9 cellular contexts compared by ENCODE assay signal in the genomic region with DNA sequence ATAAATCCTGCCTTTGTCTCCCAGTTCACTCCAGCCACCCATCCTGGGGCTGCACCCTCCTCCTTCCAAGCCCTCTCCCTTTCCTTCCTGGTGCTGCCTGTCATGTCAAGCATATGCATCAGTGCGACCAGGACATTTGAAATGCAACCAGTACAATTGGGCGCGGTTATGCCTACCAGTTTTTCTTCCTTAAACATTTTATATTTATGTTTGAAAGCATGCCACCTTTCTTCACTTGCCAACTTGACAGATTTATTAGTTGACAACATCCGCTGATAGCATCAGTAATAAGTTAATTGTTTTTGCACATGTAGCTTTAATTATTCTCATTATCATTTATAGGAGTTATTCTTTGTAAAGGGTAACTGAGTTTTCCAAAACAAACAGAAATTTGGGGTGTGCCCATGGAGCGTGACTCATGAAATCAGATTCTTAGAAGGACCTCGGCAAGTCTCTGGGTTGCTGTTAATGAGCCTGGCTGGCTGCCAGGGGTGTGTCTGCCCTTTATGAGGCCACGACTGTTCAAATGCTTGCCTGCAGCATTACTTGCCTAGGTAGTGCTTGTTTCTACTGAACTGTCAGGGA. TPM values are rescaled to one million over a fixed set of nuclear protein-coding genes. Genes with fewer than 3 reads are reported as not detected.
DNase-seq lines count a peak whose midpoint lies in the region; ATAC-seq and TF ChIP-seq lines count a peak whose summit lies in the region.
"Had no signal": no experiment of that assay in that cellular context is flagged by ENCODE, and none has a peak within 500 bp of the region (broad histone marks: within the 10 kb centered on the region; RNA-seq: fewer than 3 reads in every experiment).

No MANE protein-coding gene starts in this region.

- H4K20me1 ChIP-seq in HCT116 (ENCODE audit: insufficient read depth) (no peaks in the 10 kb centered on the region), neural progenitor cell (ENCODE audit: low read depth) (no peaks in the 10 kb centered on the region)

- H3K27ac ChIP-seq in HCT116 (ENCODE audit: low read depth, low read length), result no peak overlapping the region
- H3K27ac ChIP-seq in neural progenitor cell, result no peak overlapping the region
- H3K27ac ChIP-seq in endodermal cell (ENCODE audit: low read depth, low read length), result no peak overlapping the region

- 14 to 20% methylated on average over 7 of the region's 7 CpGs for WGBS in lower leg skin, 2 donors
- WGBS in endodermal cell (ENCODE audit: insufficient coverage in 1 of 2, insufficient read length in 1 of 2), 2 experiments, result 76 to 87% methylated on average over 3 to 6 of the region's 7 CpGs

- H3K27me3 ChIP-seq in HCT116 (ENCODE audit: insufficient read depth, low read length), result no peaks in the 10 kb centered on the region; the same call in 1 of the 2 replicates
- no peaks in the 10 kb centered on the region for H3K27me3 ChIP-seq in neural progenitor cell
- no peaks in the 10 kb centered on the region for H3K27me3 ChIP-seq in endodermal cell (ENCODE audit: control insufficient read depth, insufficient read depth, low read length, poor library complexity, severe bottlenecking)

- H3K4me3 Mint-ChIP-seq in neural progenitor cell, result no peak overlapping the region
- no peak overlapping the region for H3K4me3 Mint-ChIP-seq in endodermal cell
- H3K4me3 Mint-ChIP-seq: IgD-negative memory B cell had no signal

- TF ChIP-seq RAD21 in HCT116 (IDR thresholded peaks at IDR 0.05; ENCODE audit: low read depth), result no peak

- CTCF ChIA-PET in HCT116 (lab: Charles Lee), result interaction anchor here (1.1 kb wide), 1 partner anchor 73 kb away, joined by 5 read pairs; no protein-coding TSS in a partner anchor

- TF ChIP-seq POLR2A in HCT116 (IDR thresholded peaks at IDR 0.05; ENCODE audit: borderline replicate concordance, extremely low read depth, insufficient read depth, insufficient read length) (no peak), lower leg skin (IDR thresholded peaks at IDR 0.05) (no peak)

- peak overlapping the region; percentile 66 for H3K4me2 ChIP-seq in HCT116 (ENCODE audit: low read length)
- H3K4me2 ChIP-seq in neural progenitor cell, result no peak overlapping the region

- ATAC-seq in HCT116 (peak; percentile 94), GM18858 (IDR thresholded peaks at IDR 0.05; ENCODE audit: unreplicated experiment) (no peak)

- H3K9ac ChIP-seq in HCT116 (ENCODE audit: low read length) (0 out of 2 replicates have a peak overlapping the region, but pooled peaks have one; percentile 4), neural progenitor cell (no peak overlapping the region), endodermal cell (ENCODE audit: extremely low read depth, low read length, poor library complexity, severe bottlenecking) (no peak overlapping the region)

- H2AFZ ChIP-seq in HCT116 (ENCODE audit: low read depth, low read length, poor library complexity, severe bottlenecking), result no peak overlapping the region
- H2AFZ ChIP-seq in neural progenitor cell (replicated peaks), result no peak overlapping the region

- H3K36me3 Mint-ChIP-seq in neural progenitor cell, result no peaks in the 10 kb centered on the region
- peaks cover 7% of the 10 kb centered on the region for H3K36me3 Mint-ChIP-seq in endodermal cell (ENCODE audit: low read depth)

- H3K27ac Mint-ChIP-seq in neural progenitor cell (no peak overlapping the region), endodermal cell (no peak overlapping the region)
- H3K27ac Mint-ChIP-seq: IgD-negative memory B cell had no signal

- peaks cover 5% of the 10 kb centered on the region for H3K27me3 Mint-ChIP-seq in neural progenitor cell (ENCODE audit: insufficient read depth, low read depth)
- H3K27me3 Mint-ChIP-seq in endodermal cell (ENCODE audit: insufficient read depth), result no peaks in the 10 kb centered on the region

- no peaks in the 10 kb centered on the region for H3K4me1 Mint-ChIP-seq in neural progenitor cell
- H3K4me1 Mint-ChIP-seq in endodermal cell, result peaks cover 18% of the 10 kb centered on the region
- H3K4me1 Mint-ChIP-seq: IgD-negative memory B cell had no signal

- H3K9me3 ChIP-seq in HCT116 (ENCODE audit: control insufficient read depth in 1 of 2, insufficient read depth in 1 of 2, low read depth in 1 of 2, low read length in 2 of 2), result no peaks in the 10 kb centered on the region
- H3K9me3 ChIP-seq in neural progenitor cell (ENCODE audit: low read depth), result no peaks in the 10 kb centered on the region
- peaks cover 32% of the 10 kb centered on the region for H3K9me3 ChIP-seq in endodermal cell (ENCODE audit: control insufficient read depth, low read length)

- intact Hi-C loops in HCT116 (cut with micrococcal nuclease), result no loop called here
- intact Hi-C loops in lower leg skin (cut with DNase I; ENCODE audit: low total_unique reads), result no loop called here

- BruUV-seq in HCT116 (replicated peaks; lab: Mats Ljungman, UMichigan), result no TSS peak

- H3K79me2 ChIP-seq in HCT116 (ENCODE audit: insufficient read depth, low read length) (no peaks in the 10 kb centered on the region), neural progenitor cell (ENCODE audit: low read depth) (no peaks in the 10 kb centered on the region)

- H3K9me2 ChIP-seq in HCT116 (ENCODE audit: insufficient read depth), result no peaks in the 10 kb centered on the region

- H3K4me1 ChIP-seq in HCT116 (ENCODE audit: control insufficient read depth in 1 of 2, insufficient read depth in 2 of 2, low read length in 2 of 2) (peaks cover 28 to 37% of the 10 kb centered on the region in 2 experiments), neural progenitor cell (no peaks in the 10 kb centered on the region), endodermal cell (ENCODE audit: control insufficient read depth, insufficient read depth, low read length) (no peaks in the 10 kb centered on the region)

- in situ Hi-C loops in astrocyte of the cerebellum (cut with HindIII; ENCODE audit: low sequenced_read_pairs), result no loop called here

- no peaks in the 10 kb centered on the region for H3F3A ChIP-seq in neural progenitor cell (ENCODE audit: low read depth)

- no peaks in the 10 kb centered on the region for H3K36me3 ChIP-seq in HCT116 (ENCODE audit: control insufficient read depth in 1 of 2, insufficient read depth in 2 of 2, low read length in 2 of 2)
- no peaks in the 10 kb centered on the region for H3K36me3 ChIP-seq in neural progenitor cell
- no peaks in the 10 kb centered on the region for H3K36me3 ChIP-seq in endodermal cell (ENCODE audit: control insufficient read depth, insufficient read depth, low read length)

- peaks cover 17% of the 10 kb centered on the region for H3K9me3 Mint-ChIP-seq in neural progenitor cell
- H3K9me3 Mint-ChIP-seq in endodermal cell, result peaks cover 39% of the 10 kb centered on the region

- TF ChIP-seq CTCF in HCT116 (IDR thresholded peaks at IDR 0.05 in 2 of 3, conservative IDR thresholded peaks at IDR 0.05 in 1 of 3; ENCODE audit: borderline replicate concordance in 1 of 3, insufficient read depth in 1 of 3, low read depth in 2 of 3, low read length in 2 of 3), result no peak
- TF ChIP-seq CTCF in astrocyte of the cerebellum (IDR thresholded peaks at IDR 0.05; ENCODE audit: low read depth, low read length, missing control alignments), result no peak
- TF ChIP-seq CTCF in lower leg skin (IDR thresholded peaks at IDR 0.05), result no peak
- no peak for TF ChIP-seq CTCF in neural progenitor cell (IDR thresholded peaks at IDR 0.05)
- TF ChIP-seq CTCF in endodermal cell (conservative IDR thresholded peaks at IDR 0.05), result no peak

- RAD21 ChIA-PET in HCT116 (lab: Charles Lee; ENCODE audit: low non-redundant PET in 1 of 2, low total read pairs in 2 of 2, uncharacterized antibody in 2 of 2, unreplicated experiment in 2 of 2), result no interaction called here

- peak; percentile 86 for DNase-seq in HCT116 (ENCODE audit: low read depth, low spot score)
- peak; percentile 87 for DNase-seq in NCI-H2171 treated with DMSO at 0.1 percent for 48 hours (lab: John Stamatoyannopoulos, UW)
- DNase-seq in astrocyte of the cerebellum (ENCODE audit: low read depth), result peak; percentile 87
- peak; percentile 81 to 95 for DNase-seq in lower leg skin (ENCODE audit: low spot score in 2 of 2)
- no peak for DNase-seq in neural progenitor cell (ENCODE audit: low spot score)
- no peak for DNase-seq in NCI-H524 treated with DMSO at 0.1 percent for 48 hours (lab: John Stamatoyannopoulos, UW)
- no peak for DNase-seq in endodermal cell

- POLR2A ChIA-PET in HCT116 (lab: Charles Lee), result interaction anchor here (0.6 kb wide), 1 partner anchor 16 kb away, joined by 3 read pairs; no protein-coding TSS in a partner anchor

- H3K4me3 ChIP-seq in HCT116 (replicated peaks in 1 of 2; ENCODE audit: low read depth in 1 of 2, low read length in 2 of 2), result peak overlapping the region in 1 of 2 experiments; percentile 30; a peak in 2 of 4 replicates
- no peak overlapping the region for H3K4me3 ChIP-seq in astrocyte of the cerebellum (ENCODE audit: low read depth, low read length)
- no peak overlapping the region for H3K4me3 ChIP-seq in lower leg skin (ENCODE audit: low read depth, poor library complexity, severe bottlenecking)
- H3K4me3 ChIP-seq in neural progenitor cell, result no peak overlapping the region
- H3K4me3 ChIP-seq in endodermal cell (ENCODE audit: low read length), result no peak overlapping the region

TF ChIP-seq in HCT116, 20 proteins besides CTCF, POLR2A, EP300 and RAD21 (continues in another document):
- TF ChIP-seq POLR2AphosphoS5 (IDR thresholded peaks at IDR 0.05; ENCODE audit: low read depth, low read length) (peak; percentile 59; the same call in 1 of the 2 replicates), YY1 (IDR thresholded peaks at IDR 0.05; ENCODE audit: extremely low read depth, insufficient replicate concordance, low read depth, low read length) (no peak), ELF1 (IDR thresholded peaks at IDR 0.05; ENCODE audit: borderline replicate concordance, low read depth) (no peak), JUND (IDR thresholded peaks at IDR 0.05) (peak; percentile 69), FOSL1 (IDR thresholded peaks at IDR 0.05; ENCODE audit: low read depth) (peak; percentile 71)
- TF ChIP-seq, protein P1, sequence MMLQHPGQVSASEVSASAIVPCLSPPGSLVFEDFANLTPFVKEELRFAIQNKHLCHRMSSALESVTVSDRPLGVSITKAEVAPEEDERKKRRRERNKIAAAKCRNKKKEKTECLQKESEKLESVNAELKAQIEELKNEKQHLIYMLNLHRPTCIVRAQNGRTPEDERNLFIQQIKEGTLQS (IDR thresholded peaks at IDR 0.05), result no peak

RNA-seq across cellular contexts. Expression of a gene that starts 32.8 kb away (rescaled TPM):
- not detected for total RNA-seq in HCT116 (2021; ENCODE audit: unreplicated experiment)
- polyA plus RNA-seq in HCT116 (2012), result not detected in 2 replicates
- under 1 TPM in 1 of 4 donors, not detected in 3; 0.47 TPM for total RNA-seq in lower leg skin
- total RNA-seq in neural progenitor cell (ENCODE audit: low replicate concordance), result not detected in 2 replicates
- not detected for total RNA-seq in endodermal cell
- not detected for polyA plus RNA-seq in endodermal cell (2013, experiment 1 of 2)
- polyA plus RNA-seq in endodermal cell (2013, experiment 2 of 2), result not detected
- polyA plus RNA-seq: IgD-negative memory B cell had no signal

RNA-seq across cellular contexts. Expression of a gene that starts 41.6 kb away (rescaled TPM):
- not detected for total RNA-seq in HCT116 (2021; ENCODE audit: unreplicated experiment)
- polyA plus RNA-seq in HCT116 (2012), result 0.08 TPM in 1 of 2 replicates, not detected in the other
- 100 to 1,000 TPM; 132 to 315 (median 147) TPM for total RNA-seq in lower leg skin
- total RNA-seq in neural progenitor cell (ENCODE audit: low replicate concordance), result 0.93 TPM in 1 of 2 replicates, not detected in the other
- not detected for total RNA-seq in endodermal cell
- not detected for polyA plus RNA-seq in endodermal cell (2013, experiment 1 of 2)
- polyA plus RNA-seq in endodermal cell (2013, experiment 2 of 2), result not detected
- polyA plus RNA-seq: IgD-negative memory B cell had no signal

Comparison
In these comparisons a context has a peak if more than half of its experiments do, and no peak if none do; other contexts are left out.
1. DNase-seq: peak in HCT116 (single experiment), NCI-H2171 treated with DMSO at 0.1 percent for 48 hours (single experiment), astrocyte of the cerebellum (single experiment) and lower leg skin (2 of 2); none in neural progenitor cell (single experiment), NCI-H524 treated with DMSO at 0.1 percent for 48 hours (single experiment) and endodermal cell (single experiment).
2. RNA of a gene that starts 41.6 kb away (total RNA-seq): 132 to 315 TPM in lower leg skin; not detected in HCT116 (single experiment), 0.93 TPM in neural progenitor cell and not detected in endodermal cell; every median in the first group is over 10 times any median in the second.